In genomic region chr2:190716176-190716807, GRCh38 we compare ENCODE assay signal across 20 cellular contexts.
DNase-seq lines count a peak whose midpoint lies in the region; ATAC-seq and FAIRE-seq lines count a peak whose summit lies in the region.
"Had no signal": no experiment of that assay in that cellular context is flagged by ENCODE, and none has a peak within 500 bp of the region (broad histone marks: within the 10 kb centered on the region; RNA-seq: fewer than 3 reads in every experiment).

No MANE protein-coding gene starts in this region.

- ATAC-seq in left lobe of liver (peak; percentile 66), GM21360 (IDR thresholded peaks at IDR 0.05; ENCODE audit: unreplicated experiment) (no peak), T-cell (replicated peaks in 1 of 4) (no peak)

- no peak overlapping the region for H3K4me3 Mint-ChIP-seq in T-cell
- H3K4me3 Mint-ChIP-seq: CD8-positive, alpha-beta memory T cell had no signal

- peak; percentile 16 for DNase-seq in ACHN
- peak; percentile 29 for DNase-seq in EL
- DNase-seq in RCC 7860 (ENCODE audit: low spot score): peak; percentile 65
- DNase-seq in left lobe of liver (ENCODE audit: low spot score): no peak
- DNase-seq in T-cell: no peak
- DNase-seq in NCI-H1417 (lab: John Stamatoyannopoulos, UW): no peak
- no peak for DNase-seq in stimulated activated CD4-positive, alpha-beta T cell treated with anti-CD3 and anti-CD28 coated beads, Interleukin-4, amount 100 ng/mL, for 24 hours
- DNase-seq: C1 segment of cervical spinal cord; CD8-positive, alpha-beta memory T cell; DMS79; GM23248; KBM-7; MV-4-11; NCI-H1417 treated with DMSO at 0.1 percent for 48 hours; NCI-H1930; NCI-H345; NCI-H524 treated with DMSO at 0.1 percent for 48 hours; SIG-M5 had no signal

- H3K27me3 Mint-ChIP-seq in T-cell: no peaks in the 10 kb centered on the region

- FAIRE-seq in RCC 7860 (lab: Jason Lieb, UNC): no peak
- FAIRE-seq: G401.6 had no signal

- POLR2A ChIA-PET in T-cell (lab: Charles Lee): no interaction called here

- in situ Hi-C loops in ACHN (cut with HindIII; ENCODE audit: low pct_ligation_motif_present, low pct_unique_long_range_greater_than_20kb, low sequenced_read_pairs): no loop called here

- H3K4me1 Mint-ChIP-seq in T-cell: peaks cover 5 to 13% (median 7%) of the 10 kb centered on the region in 3 donors

- no peaks in the 10 kb centered on the region for H3K9me3 Mint-ChIP-seq in T-cell
- H3K9me3 Mint-ChIP-seq: CD8-positive, alpha-beta memory T cell had no signal

- H3K36me3 Mint-ChIP-seq in T-cell: no peaks in the 10 kb centered on the region
- H3K36me3 Mint-ChIP-seq: CD8-positive, alpha-beta memory T cell had no signal

- no peak overlapping the region for H3K27ac Mint-ChIP-seq in T-cell

- CTCF ChIA-PET in T-cell (lab: Charles Lee): no interaction called here

Comparison
In these comparisons a context has a peak if more than half of its experiments do, and no peak if none do; other contexts are left out.
1. DNase-seq: peak in ACHN (single experiment), EL (single experiment) and RCC 7860 (single experiment); none in left lobe of liver (single experiment), T-cell (0 of 34), NCI-H1417 (0 of 3) and stimulated activated CD4-positive, alpha-beta T cell treated with anti-CD3 and anti-CD28 coated beads, Interleukin-4, amount 100 ng/mL, for 24 hours (single experiment).